8 cellular contexts compared by ENCODE assay signal in genomic region chr1:192610114-192610958, GRCh38. TPM values are rescaled to one million over a fixed set of nuclear protein-coding genes. Genes with fewer than 3 reads are reported as not detected.
A peak's percentile ranks its signal among the peaks of the same experiment; 100 is the strongest.
DNase-seq lines count a peak whose midpoint lies in the region; ATAC-seq and TF ChIP-seq lines count a peak whose summit lies in the region.

No MANE protein-coding gene starts in this region.

- H3K4me3 ChIP-seq in heart left ventricle (no peak overlapping the region), right cardiac atrium (ENCODE audit: low read length) (no peak overlapping the region), PC-3 (ENCODE audit: low read length) (no peak overlapping the region), tibial artery (no peak overlapping the region)

- no peaks in the 10 kb centered on the region for H4K20me1 ChIP-seq in PC-3 (ENCODE audit: low read length)

- DNase-seq in heart left ventricle: no peak
- DNase-seq in right cardiac atrium: no peak
- peak; percentile 39 for DNase-seq in PC-3
- peak; percentile 27 for DNase-seq in fibroblast of gingiva (ENCODE audit: low read depth)
- DNase-seq in tibial artery: no peak
- DNase-seq in activated CD4-positive, alpha-beta T cell treated with anti-CD3 and anti-CD28 coated beads, Interleukin-2, amount 50 U/mL, for 4 hours: no peak

- H3K4me2 ChIP-seq in PC-3 (ENCODE audit: low read length): no peak overlapping the region

- POLR2A ChIA-PET in PC-3 (lab: Charles Lee; ENCODE audit: unreplicated experiment): no interaction called here

- no peak for ATAC-seq in heart left ventricle
- ATAC-seq in right cardiac atrium: no peak
- no peak for ATAC-seq in PC-3
- ATAC-seq in HG03521 (IDR thresholded peaks at IDR 0.05; ENCODE audit: unreplicated experiment): no peak
- ATAC-seq in GM19023 (IDR thresholded peaks at IDR 0.05; ENCODE audit: unreplicated experiment): no peak

- H3K36me3 ChIP-seq in heart left ventricle (no peaks in the 10 kb centered on the region), PC-3 (ENCODE audit: low read depth, low read length) (no peaks in the 10 kb centered on the region), tibial artery (no peaks in the 10 kb centered on the region)

- intact Hi-C loops in heart left ventricle (cut with DNase I): loop anchor here in 8 of 10 donors (2.0 to 10.0 kb wide), 7 partner anchors 133 to 414 kb away; partner anchors contain the start of gene RGS2 (in 2 of the 8)
- intact Hi-C loops in right cardiac atrium (cut with DNase I): no loop called here
- intact Hi-C loops in PC-3 (cut with micrococcal nuclease): loop anchor here (1.0 to 10.0 kb wide), 4 partner anchors 54 to 424 kb away; no protein-coding TSS in a partner anchor
- intact Hi-C loops in tibial artery (cut with DNase I; ENCODE audit: low total_unique reads): no loop called here

- no peak for TF ChIP-seq POLR2A in heart left ventricle (IDR thresholded peaks at IDR 0.05)

- H3F3A ChIP-seq in PC-3 (ENCODE audit: low read length, unreplicated experiment): no peaks in the 10 kb centered on the region

- no TSS peak for BruUV-seq in PC-3 (replicated peaks; lab: Mats Ljungman, UMichigan)

- CTCF ChIA-PET in PC-3 (lab: Charles Lee): interaction anchor here (0.6 kb wide), 1 partner anchor 290 kb away, joined by 9 read pairs; no protein-coding TSS in a partner anchor

- no peaks in the 10 kb centered on the region for H3K79me2 ChIP-seq in PC-3 (ENCODE audit: low read length)

- H3K27me3 ChIP-seq in heart left ventricle (no peaks in the 10 kb centered on the region), right cardiac atrium (ENCODE audit: control insufficient read depth, insufficient read depth) (no peaks in the 10 kb centered on the region), PC-3 (ENCODE audit: low read length) (no peaks in the 10 kb centered on the region), tibial artery (no peaks in the 10 kb centered on the region)

- WGBS in heart left ventricle, 4 donors: 63 to 69% (median 66%) methylated on average over 3 of the region's 3 CpGs
- 58% methylated on average over 3 of the region's 3 CpGs for whole genome bisulfite sequencing in right cardiac atrium

- no peaks in the 10 kb centered on the region for H3K9me2 ChIP-seq in PC-3 (replicated peaks; ENCODE audit: low read length)

- no peak overlapping the region for H2AFZ ChIP-seq in PC-3 (ENCODE audit: low read length)

- H3K4me1 ChIP-seq in heart left ventricle: peaks cover 0 to 11% (median 0%) of the 10 kb centered on the region in 12 donors
- no peaks in the 10 kb centered on the region for H3K4me1 ChIP-seq in right cardiac atrium (ENCODE audit: control insufficient read depth, insufficient read depth, low read length)
- no peaks in the 10 kb centered on the region for H3K4me1 ChIP-seq in PC-3 (ENCODE audit: insufficient read depth, low read length)
- H3K4me1 ChIP-seq in tibial artery: peaks cover 0 to under 1% (median 0%) of the 10 kb centered on the region in 4 donors

- TF ChIP-seq CTCF in heart left ventricle (IDR thresholded peaks at IDR 0.05): peak; percentile 39 to 76 (median 60)
- peak; percentile 32; the same call in 1 of the 2 replicates for TF ChIP-seq CTCF in PC-3 (conservative IDR thresholded peaks at IDR 0.05; ENCODE audit: low read depth, low read length)
- peak; percentile 33 to 52 for TF ChIP-seq CTCF in tibial artery (IDR thresholded peaks at IDR 0.05)

- no peak overlapping the region for H3K9ac ChIP-seq in PC-3 (ENCODE audit: low read length)

- H3K27ac ChIP-seq in heart left ventricle (no peak overlapping the region), right cardiac atrium (ENCODE audit: low read length) (no peak overlapping the region), PC-3 (ENCODE audit: low read length) (no peak overlapping the region), tibial artery (no peak overlapping the region)

- H3K9me3 ChIP-seq in heart left ventricle: no peaks in the 10 kb centered on the region
- no peaks in the 10 kb centered on the region for H3K9me3 ChIP-seq in right cardiac atrium (ENCODE audit: control insufficient read depth, low read length)
- no peaks in the 10 kb centered on the region for H3K9me3 ChIP-seq in PC-3 (ENCODE audit: low read length)
- H3K9me3 ChIP-seq in tibial artery: no peaks in the 10 kb centered on the region

RNA-seq across cellular contexts. Expression of gene RGS13, which starts 25.6 kb away (rescaled TPM):
- total RNA-seq in heart left ventricle (under 1 TPM in 3 of 9 donors, not detected in 6; 0.17 to 0.45 (median 0.19) TPM), right cardiac atrium (under 1 TPM in 2 of 4 donors, not detected in 2; 0.14 to 0.26 TPM), PC-3 (2014; rRNA removed) (0.22 TPM in 1 of 2 replicates, not detected in the other)
- polyA plus RNA-seq in heart left ventricle (not detected), right cardiac atrium (0.14 TPM)

RNA-seq across cellular contexts. Expression of gene RGS1, which starts 34.8 kb away (rescaled TPM):
- total RNA-seq in heart left ventricle (10 to 100 TPM in 1 of 9 donors, 1 to 10 TPM in 3, under 1 TPM in 4, not detected in 1; 0.28 to 20.4 (median 0.98) TPM), right cardiac atrium (1 to 10 TPM in 2 of 4 donors, under 1 TPM in 2; 0.37 to 9.2 (median 1.7) TPM), PC-3 (2014; rRNA removed) (not detected in 2 replicates)
- polyA plus RNA-seq in heart left ventricle (1 to 10 TPM in 1 of 2 donors, under 1 TPM in 1; 0.91 to 6.3 TPM), right cardiac atrium (5.5 TPM)

Comparison
In these comparisons a context has a peak if more than half of its experiments do, and no peak if none do; other contexts are left out.
1. intact Hi-C loops: an anchor here in heart left ventricle (2.0 to 10.0 kb wide) and PC-3 (1.0 to 10.0 kb wide); none called in right cardiac atrium and tibial artery.
2. DNase-seq: peak in PC-3 (single experiment) and fibroblast of gingiva (single experiment); none in heart left ventricle (0 of 5), right cardiac atrium (0 of 3), tibial artery (0 of 2) and activated CD4-positive, alpha-beta T cell treated with anti-CD3 and anti-CD28 coated beads, Interleukin-2, amount 50 U/mL, for 4 hours (0 of 2).
3. Peak in every context shown above with its lines, with median percentiles within 50 percentile points of each other: CTCF ChIP-seq.